Comparison of ENCODE assay signal across 8 cellular contexts in the genomic region with DNA sequence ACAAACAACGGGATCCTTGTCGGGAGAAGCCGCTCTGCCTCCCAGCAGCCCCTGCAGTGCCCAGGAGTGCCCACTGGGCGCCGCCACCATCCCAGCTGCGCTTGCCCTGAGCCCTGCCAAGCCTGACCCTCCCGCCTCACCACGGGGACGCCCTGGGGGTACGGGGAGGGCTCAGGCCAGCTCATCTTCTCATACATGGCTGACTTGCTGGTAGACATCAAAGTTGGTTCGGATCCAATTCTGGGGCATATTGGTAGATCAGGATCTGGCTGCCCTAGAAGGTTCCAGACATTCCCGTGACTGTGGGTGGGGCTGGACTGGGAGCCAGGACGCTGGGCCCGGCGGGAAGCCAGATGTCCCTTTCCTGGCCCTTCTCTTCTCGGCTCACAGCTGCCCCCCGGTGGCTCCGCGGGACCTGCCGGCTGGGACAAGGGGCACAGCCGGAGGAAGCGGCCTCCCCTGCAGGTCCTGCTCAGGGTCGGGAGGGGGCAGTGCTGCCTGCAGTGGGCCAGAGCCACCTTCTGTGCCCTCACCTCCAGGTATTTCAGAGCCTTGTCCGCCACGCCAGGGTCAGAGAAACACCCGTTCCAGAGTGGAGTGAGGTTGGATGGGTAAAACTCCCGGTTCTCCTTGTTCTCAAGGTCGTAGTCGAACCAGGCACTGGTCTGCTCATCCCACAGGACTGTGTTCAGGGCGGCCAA.
DNase-seq lines count a peak whose midpoint lies in the region; ATAC-seq lines count a peak whose summit lies in the region.

No MANE protein-coding gene starts in this region.

- H3K27me3 ChIP-seq in BLaER1, result no peaks in the 10 kb centered on the region

- H3K36me3 ChIP-seq in BLaER1, result no peaks in the 10 kb centered on the region

- no peaks in the 10 kb centered on the region for H3K9me3 ChIP-seq in BLaER1

- H3K4me3 ChIP-seq in BLaER1, result peak overlapping the region; percentile 60

- peaks cover 61% of the 10 kb centered on the region for H3K4me1 ChIP-seq in BLaER1

- ATAC-seq in GM19397 (IDR thresholded peaks at IDR 0.05; ENCODE audit: unreplicated experiment), result peak; percentile 77
- ATAC-seq in HG03571 (IDR thresholded peaks at IDR 0.05; ENCODE audit: unreplicated experiment), result peak; percentile 79

- H3K9ac ChIP-seq in BLaER1, result peak overlapping the region; percentile 67

- DNase-seq in NCI-H82 (lab: John Stamatoyannopoulos, UW), result peak; percentile 94
- peak; percentile 70 to 77 for DNase-seq in activated CD8-positive, alpha-beta memory T cell treated with anti-CD3 and anti-CD28 coated beads for 1 hour (ENCODE audit: extremely low read depth in 1 of 2, low read depth in 1 of 2)
- DNase-seq in effector CD4-positive, alpha-beta T cell, result peak; percentile 76
- DNase-seq in medulla oblongata (ENCODE audit: extremely low spot score), result peak; percentile 95
- DNase-seq in stimulated activated CD4-positive, alpha-beta T cell treated with anti-CD3 and anti-CD28 coated beads, TNF-alpha, amount 100 ng/mL, for 24 hours (ENCODE audit: low read depth in 3 of 3), result peak; percentile 65 to 82 (median 66)

- H3K27ac ChIP-seq in BLaER1, result peak overlapping the region; percentile 64

- H3K4me2 ChIP-seq in BLaER1, result peak overlapping the region; percentile 95

- H4K20me1 ChIP-seq in BLaER1, result peaks cover 19% of the 10 kb centered on the region

Comparison
In these comparisons a context has a peak if more than half of its experiments do, and no peak if none do; other contexts are left out.
1. Peak in every context shown above with its lines: DNase-seq, ATAC-seq, H3K4me3 ChIP-seq and H3K27ac ChIP-seq.